ENCODE assay signal across 8 cellular contexts in genomic region chr12:44847888-44848770, GRCh38. TPM values are rescaled to one million over a fixed set of nuclear protein-coding genes. Genes with fewer than 3 reads are reported as not detected.
DNase-seq lines count a peak whose midpoint lies in the region; ATAC-seq and TF ChIP-seq lines count a peak whose summit lies in the region.

No MANE protein-coding gene starts in this region.

- peak; percentile 86 for DNase-seq in DND-41
- peak; percentile 44 for DNase-seq in NCI-H69 (lab: John Stamatoyannopoulos, UW)
- no peak for DNase-seq in BE2C
- DNase-seq in AG20443 (ENCODE audit: low spot score) = no peak
- DNase-seq in left ventricle myocardium inferior = no peak

- peaks cover 91% of the 10 kb centered on the region for H3K4me1 Mint-ChIP-seq in activated naive CD8-positive, alpha-beta T cell (ENCODE audit: low read depth)
- peaks cover 95% of the 10 kb centered on the region for H3K4me1 Mint-ChIP-seq in stimulated activated naive CD8-positive, alpha-beta T cell treated with anti-CD3 and anti-CD28 coated beads, Interleukin-15, Interleukin-2, amounts not matched to agents 100 ng/mL and 50 ng/mL, for 24 hours (ENCODE audit: low read depth)

- H3K27me3 Mint-ChIP-seq in activated naive CD8-positive, alpha-beta T cell = no peaks in the 10 kb centered on the region
- no peaks in the 10 kb centered on the region for H3K27me3 Mint-ChIP-seq in stimulated activated naive CD8-positive, alpha-beta T cell treated with anti-CD3 and anti-CD28 coated beads, Interleukin-15, Interleukin-2, amounts not matched to agents 100 ng/mL and 50 ng/mL, for 24 hours

- ATAC-seq in DND-41 (ENCODE audit: insufficient read depth, low read depth) (peak; percentile 95), GM21717 (IDR thresholded peaks at IDR 0.05; ENCODE audit: unreplicated experiment) (peak; percentile 89)

- H3K4me1 ChIP-seq in DND-41 (ENCODE audit: insufficient read depth, low read length) = peaks cover 32% of the 10 kb centered on the region
- H3K4me1 ChIP-seq in BE2C = no peaks in the 10 kb centered on the region
- no peaks in the 10 kb centered on the region for H3K4me1 ChIP-seq in left ventricle myocardium inferior

- H3K36me3 ChIP-seq in DND-41 (ENCODE audit: insufficient read depth, low read length) (no peaks in the 10 kb centered on the region), BE2C (no peaks in the 10 kb centered on the region), left ventricle myocardium inferior (no peaks in the 10 kb centered on the region)

- H3K4me2 ChIP-seq in DND-41 (ENCODE audit: insufficient read depth, low read length) = peak overlapping the region; percentile 58

- H3K27ac ChIP-seq in DND-41 (ENCODE audit: low read length) (peak overlapping the region; percentile 87), left ventricle myocardium inferior (replicated peaks) (no peak overlapping the region)

- H2AFZ ChIP-seq in DND-41 (ENCODE audit: low read depth, low read length) = peak overlapping the region; percentile 58

- peak overlapping the region; percentile 97 for H3K27ac Mint-ChIP-seq in activated naive CD8-positive, alpha-beta T cell
- peak overlapping the region; percentile 95 for H3K27ac Mint-ChIP-seq in stimulated activated naive CD8-positive, alpha-beta T cell treated with anti-CD3 and anti-CD28 coated beads, Interleukin-15, Interleukin-2, amounts not matched to agents 100 ng/mL and 50 ng/mL, for 24 hours

- no peaks in the 10 kb centered on the region for H4K20me1 ChIP-seq in DND-41 (ENCODE audit: insufficient read depth, low read length)

- no peaks in the 10 kb centered on the region for H3K79me2 ChIP-seq in DND-41 (ENCODE audit: insufficient read depth, low read length)

- H3K4me3 Mint-ChIP-seq in activated naive CD8-positive, alpha-beta T cell = peak overlapping the region; percentile 80
- H3K4me3 Mint-ChIP-seq in stimulated activated naive CD8-positive, alpha-beta T cell treated with anti-CD3 and anti-CD28 coated beads, Interleukin-15, Interleukin-2, amounts not matched to agents 100 ng/mL and 50 ng/mL, for 24 hours = peak overlapping the region; percentile 73

- H3K27me3 ChIP-seq in DND-41 (ENCODE audit: insufficient read depth, low read length, poor library complexity) (no peaks in the 10 kb centered on the region), BE2C (no peaks in the 10 kb centered on the region), left ventricle myocardium inferior (ENCODE audit: low read depth) (no peaks in the 10 kb centered on the region)

- TF ChIP-seq CTCF in DND-41 (IDR thresholded peaks at IDR 0.05; ENCODE audit: borderline replicate concordance, extremely low read depth, low read length, poor library complexity, severe bottlenecking) = no peak
- TF ChIP-seq CTCF in BE2C (IDR thresholded peaks at IDR 0.05; ENCODE audit: low read depth, low read length) = no peak
- no peak for TF ChIP-seq CTCF in left ventricle myocardium inferior (IDR thresholded peaks at IDR 0.05; ENCODE audit: borderline replicate concordance)

- H3K4me3 ChIP-seq in DND-41 (ENCODE audit: low read depth in 1 of 2, low read length in 2 of 2) = peak overlapping the region in 1 of 2 experiments; percentile 40; a peak in 2 of 4 replicates
- no peak overlapping the region for H3K4me3 ChIP-seq in BE2C (ENCODE audit: low read depth, low read length)
- no peak overlapping the region for H3K4me3 ChIP-seq in left ventricle myocardium inferior

- intact Hi-C loops in left ventricle myocardium inferior (cut with micrococcal nuclease) = no loop called here

- H3K9ac ChIP-seq in DND-41 (ENCODE audit: low read depth, low read length) = peak overlapping the region; percentile 40

- H3K9me3 ChIP-seq in DND-41 (ENCODE audit: insufficient read depth, low read length, severe bottlenecking) (no peaks in the 10 kb centered on the region), BE2C (no peaks in the 10 kb centered on the region), left ventricle myocardium inferior (replicated peaks) (no peaks in the 10 kb centered on the region)

- no peaks in the 10 kb centered on the region for H3K9me3 Mint-ChIP-seq in activated naive CD8-positive, alpha-beta T cell (ENCODE audit: low read depth)
- H3K9me3 Mint-ChIP-seq in stimulated activated naive CD8-positive, alpha-beta T cell treated with anti-CD3 and anti-CD28 coated beads, Interleukin-15, Interleukin-2, amounts not matched to agents 100 ng/mL and 50 ng/mL, for 24 hours = no peaks in the 10 kb centered on the region

- H3K36me3 Mint-ChIP-seq in activated naive CD8-positive, alpha-beta T cell = peaks cover 13% of the 10 kb centered on the region
- peaks cover 3% of the 10 kb centered on the region for H3K36me3 Mint-ChIP-seq in stimulated activated naive CD8-positive, alpha-beta T cell treated with anti-CD3 and anti-CD28 coated beads, Interleukin-15, Interleukin-2, amounts not matched to agents 100 ng/mL and 50 ng/mL, for 24 hours (ENCODE audit: low read depth)

RNA-seq across cellular contexts. Expression of gene NELL2, which starts 28.0 kb away (rescaled TPM):
- polyA plus RNA-seq in BE2C (2012; ENCODE audit: insufficient read depth, insufficient read length, low read depth) = 1.0 TPM
- total RNA-seq in left ventricle myocardium inferior = 0.55 TPM

Comparison
In these comparisons a context has a peak if more than half of its experiments do, and no peak if none do; other contexts are left out.
1. DNase-seq: peak in DND-41 (single experiment) and NCI-H69 (single experiment); none in BE2C (single experiment), AG20443 (single experiment) and left ventricle myocardium inferior (single experiment).